ENCODE assay signal across 8 cellular contexts in the genomic region with DNA sequence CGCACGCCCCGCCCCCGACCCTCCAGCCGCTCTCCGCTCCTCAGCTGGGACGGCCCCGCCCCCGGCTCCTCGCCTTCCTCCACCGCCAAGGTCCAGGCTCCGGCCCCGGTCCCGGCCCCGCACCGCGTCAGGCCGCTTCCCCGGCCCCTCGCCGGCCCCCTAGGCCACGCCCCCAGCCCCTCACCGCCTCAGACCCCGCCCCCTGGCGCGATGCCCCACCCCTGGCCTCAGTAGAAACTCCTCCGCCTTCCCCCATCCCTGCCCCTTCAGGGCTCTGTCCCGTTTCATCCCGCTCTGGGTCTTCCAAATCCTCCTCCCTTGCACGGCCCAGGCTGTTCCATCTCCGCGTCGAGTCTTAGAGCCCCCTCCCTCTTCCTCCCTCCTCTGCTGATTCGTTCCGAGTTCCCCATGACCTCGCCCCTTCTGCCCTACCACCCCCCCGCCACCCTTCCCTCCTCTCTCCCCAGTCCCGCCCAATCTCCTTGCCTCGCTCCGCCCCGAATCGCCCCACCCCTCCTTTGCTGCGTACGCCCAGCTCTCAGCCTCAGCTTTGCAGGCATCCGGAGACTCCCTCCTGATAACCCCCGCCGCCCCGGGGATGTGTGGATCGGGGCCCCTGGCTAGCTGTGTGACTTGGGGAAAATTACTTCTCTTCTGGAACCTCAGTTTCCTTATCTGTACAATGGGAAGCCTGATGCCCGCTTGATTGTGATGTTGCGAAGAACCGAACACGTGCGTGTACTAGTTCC. TPM values are rescaled to one million over a fixed set of nuclear protein-coding genes. Genes with fewer than 3 reads are reported as not detected.
DNase-seq lines count a peak whose midpoint lies in the region; ATAC-seq and TF ChIP-seq lines count a peak whose summit lies in the region.

No MANE protein-coding gene starts in this region.

- peak overlapping the region; percentile 77 for H3K4me3 Mint-ChIP-seq in mesothelial cell of epicardium

- no peak for TF ChIP-seq CTCF in GM06990 (IDR thresholded peaks at IDR 0.05; ENCODE audit: insufficient read depth, low read length, poor library complexity, severe bottlenecking)
- no peak for TF ChIP-seq CTCF in epithelial cell of esophagus (IDR thresholded peaks at IDR 0.05; ENCODE audit: insufficient read depth, low read depth, low read length, missing control alignments)
- TF ChIP-seq CTCF in mesothelial cell of epicardium (IDR thresholded peaks at IDR 0.05; ENCODE audit: unreplicated experiment): no peak

- no peaks in the 10 kb centered on the region for H3K27me3 Mint-ChIP-seq in mesothelial cell of epicardium (ENCODE audit: low read depth)

- DNase-seq in GM06990 (ENCODE audit: extremely low read depth, insufficient read length) (peak; percentile 85), HK-2 (ENCODE audit: unreplicated experiment) (peak; percentile 93), NOMO-1 treated with dmso at 0.1 percent for 144 hours (lab: John Stamatoyannopoulos, UW; ENCODE audit: unreplicated experiment) (peak; percentile 77), activated T-cell treated with anti-CD3 and anti-CD28 coated beads for 1 hour (ENCODE audit: low read depth) (peak; percentile 91), epithelial cell of esophagus (ENCODE audit: low read depth) (peak; percentile 88), mesothelial cell of epicardium (ENCODE audit: low spot score in 2 of 2, unreplicated experiment in 2 of 2) (peak; percentile 90 to 92)
- peak; percentile 73 to 83 for DNase-seq in stimulated activated CD8-positive, alpha-beta memory T cell treated with anti-CD3 and anti-CD28 coated beads, Interleukin-15, amount 100 ng/mL, for 4 hours (ENCODE audit: low read depth in 2 of 2)

- peaks cover 28% of the 10 kb centered on the region for H3K4me1 Mint-ChIP-seq in mesothelial cell of epicardium

- no peaks in the 10 kb centered on the region for H3K36me3 ChIP-seq in GM06990 (ENCODE audit: control insufficient read depth, insufficient read depth, low read length)

- no peaks in the 10 kb centered on the region for H3K9me3 Mint-ChIP-seq in mesothelial cell of epicardium

- H3K36me3 Mint-ChIP-seq in mesothelial cell of epicardium: no peaks in the 10 kb centered on the region

- H3K4me3 ChIP-seq in GM06990 (replicated peaks; ENCODE audit: low read depth, low read length) (peak overlapping the region; percentile 66), epithelial cell of esophagus (ENCODE audit: low read length) (peak overlapping the region; percentile 57)

- H3K27me3 ChIP-seq in GM06990 (replicated peaks; ENCODE audit: control insufficient read depth, insufficient read depth, low read length): peaks cover 4% of the 10 kb centered on the region

- ATAC-seq in GM19467 (IDR thresholded peaks at IDR 0.05; ENCODE audit: unreplicated experiment): no peak

- peak overlapping the region; percentile 90 for H3K27ac Mint-ChIP-seq in mesothelial cell of epicardium

RNA-seq across cellular contexts. Expression of a gene that starts 0.4 kb away (rescaled TPM):
- total RNA-seq in mesothelial cell of epicardium: 87.7 to 96.6 TPM (median 95.8 TPM) in 3 replicates

RNA-seq across cellular contexts. Expression of a gene that starts 46.6 kb away (rescaled TPM):
- total RNA-seq in mesothelial cell of epicardium: 4.2 to 5.7 TPM (median 4.8 TPM) in 3 replicates

RNA-seq across cellular contexts. Expression of a gene that starts 59.9 kb away (rescaled TPM):
- total RNA-seq in mesothelial cell of epicardium: 8.0 to 10.0 TPM (median 9.9 TPM) in 3 replicates
